ENCODE assay signal across 8 cellular contexts in genomic region chr6:33247977-33248642, GRCh38. TPM values are rescaled to one million over a fixed set of nuclear protein-coding genes. Genes with fewer than 3 reads are reported as not detected.
A peak's percentile ranks its signal among the peaks of the same experiment; 100 is the strongest.
DNase-seq lines count a peak whose midpoint lies in the region; ATAC-seq, FAIRE-seq and TF ChIP-seq lines count a peak whose summit lies in the region.

No MANE protein-coding gene starts in this region.

- peak; percentile 69 for FAIRE-seq in keratinocyte (lab: Jason Lieb, UNC)

- no peaks in the 10 kb centered on the region for H4K20me1 ChIP-seq in keratinocyte (ENCODE audit: control insufficient read depth, extremely low read depth, insufficient read depth, low read length)

- peak overlapping the region; percentile 27 to 84 (median 75) for H3K4me3 ChIP-seq in keratinocyte (ENCODE audit: control insufficient read depth in 2 of 3, extremely low read depth in 1 of 3, insufficient read depth in 2 of 3, low read depth in 1 of 3, low read length in 3 of 3)

- peaks cover 0 to 10% of the 10 kb centered on the region in 2 experiments for H3K36me3 ChIP-seq in keratinocyte (ENCODE audit: control insufficient read depth in 2 of 2, extremely low read depth in 1 of 2, insufficient read depth in 2 of 2, low read length in 2 of 2)

- dilution Hi-C loops in keratinocyte (cut with MboI; ENCODE audit: extremely low pct_ligation_motif_present, low sequenced_read_pairs) = no loop called here

- peak; percentile 47 for ATAC-seq in HG03378 (IDR thresholded peaks at IDR 0.05; ENCODE audit: unreplicated experiment)
- ATAC-seq in HG02840 (IDR thresholded peaks at IDR 0.05; ENCODE audit: low FRiP score, unreplicated experiment) = no peak

- TF ChIP-seq CTCF in GM12873 (IDR thresholded peaks at IDR 0.05; ENCODE audit: insufficient read depth, low read depth, low read length, missing control alignments) (peak; percentile 97), keratinocyte (optimal IDR thresholded peaks at IDR 0.05 in 1 of 3, IDR thresholded peaks at IDR 0.05 in 1 of 3, conservative IDR thresholded peaks at IDR 0.05 in 1 of 3; ENCODE audit: extremely low read depth in 1 of 3, insufficient read depth in 2 of 3, low read length in 3 of 3) (peak; percentile 87 to 100 (median 97))

- no peaks in the 10 kb centered on the region for H3K9me1 ChIP-seq in keratinocyte (ENCODE audit: control insufficient read depth, extremely low read depth, insufficient read depth, low read length)

- peak overlapping the region; percentile 93 for H3K27ac ChIP-seq in keratinocyte (ENCODE audit: control insufficient read depth, insufficient read depth, low read length)

- peak overlapping the region; percentile 83 for H3K9ac ChIP-seq in keratinocyte (ENCODE audit: control insufficient read depth, extremely low read depth, insufficient read depth, low read length)

- H2AFZ ChIP-seq in keratinocyte (ENCODE audit: control insufficient read depth, low read length) = peak overlapping the region; percentile 90

- peak; percentile 77 for DNase-seq in NCI-H510A (lab: John Stamatoyannopoulos, UW)
- DNase-seq in activated CD4-positive, alpha-beta T cell treated with anti-CD3 and anti-CD28 coated beads for 1 hour = peak; percentile 85
- DNase-seq in cerebellar cortex (ENCODE audit: low spot score) = peak; percentile 92
- DNase-seq in keratinocyte (ENCODE audit: low read depth, low spot score) = no peak
- peak; percentile 91 for DNase-seq in stimulated activated CD4-positive, alpha-beta T cell treated with anti-CD3 and anti-CD28 coated beads, Interleukin-12 subunit alpha, Interleukin-12 subunit beta, amount 100 ng/mL, for 4 hours

- H3K9me3 ChIP-seq in keratinocyte (ENCODE audit: control insufficient read depth, low read depth, low read length) = no peaks in the 10 kb centered on the region

- H3K4me1 ChIP-seq in keratinocyte (ENCODE audit: control insufficient read depth, extremely low read depth, insufficient read depth, low read length) = peaks cover 26% of the 10 kb centered on the region

- H3K4me2 ChIP-seq in keratinocyte (ENCODE audit: control insufficient read depth, extremely low read depth, insufficient read depth, low read depth, low read length) = peak overlapping the region; percentile 100

- H3K79me2 ChIP-seq in keratinocyte (ENCODE audit: control insufficient read depth, insufficient read depth, low read length) = no peaks in the 10 kb centered on the region

- H3K27me3 ChIP-seq in keratinocyte (ENCODE audit: control insufficient read depth, extremely low read depth, insufficient read depth, low read length) = no peaks in the 10 kb centered on the region

RNA-seq across cellular contexts. Expression of gene VPS52, which starts 23.6 kb away (rescaled TPM):
- polyA plus RNA-seq in keratinocyte = 36.2 to 48.7 TPM (median 40.6 TPM) in 3 replicates
- 29.3 TPM for polyA plus RNA-seq in keratinocyte (2011; ENCODE audit: low read depth)
- 21.9 and 23.3 TPM in 2 replicates for polyA plus RNA-seq in keratinocyte (2011; cell fraction: cytosol; rRNA removed)
- 113 and 123 TPM in 2 replicates for polyA plus RNA-seq in keratinocyte (2011; cell fraction: nucleus; rRNA removed)
- 22.7 and 25.3 TPM in 2 replicates for polyA plus RNA-seq in keratinocyte (2012; ENCODE audit: low replicate concordance)
- 52.6 to 68.9 TPM (median 66.8 TPM) in 3 replicates for polyA minus RNA-seq in keratinocyte
- polyA minus RNA-seq in keratinocyte (2011; cell fraction: cytosol; rRNA and poly(A)+ RNA removed) = 35.1 TPM
- polyA minus RNA-seq in keratinocyte (2011; cell fraction: nucleus; rRNA and poly(A)+ RNA removed) = 42.5 and 53.4 TPM in 2 replicates

RNA-seq across cellular contexts. Expression of gene RPS18, which starts 23.8 kb away (rescaled TPM):
- 5,669 to 7,560 TPM (median 6,374 TPM) in 3 replicates for polyA plus RNA-seq in keratinocyte
- polyA plus RNA-seq in keratinocyte (2011; ENCODE audit: low read depth) = 5,131 TPM
- polyA plus RNA-seq in keratinocyte (2011; cell fraction: cytosol; rRNA removed) = 8,032 and 8,200 TPM in 2 replicates
- polyA plus RNA-seq in keratinocyte (2011; cell fraction: nucleus; rRNA removed) = 2,373 and 2,480 TPM in 2 replicates
- polyA plus RNA-seq in keratinocyte (2012; ENCODE audit: low replicate concordance) = 5,588 and 7,887 TPM in 2 replicates
- 1,658 to 4,031 TPM (median 3,145 TPM) in 3 replicates for polyA minus RNA-seq in keratinocyte
- 1,661 TPM for polyA minus RNA-seq in keratinocyte (2011; cell fraction: cytosol; rRNA and poly(A)+ RNA removed)
- 306 and 457 TPM in 2 replicates for polyA minus RNA-seq in keratinocyte (2011; cell fraction: nucleus; rRNA and poly(A)+ RNA removed)

RNA-seq across cellular contexts. Expression of gene B3GALT4, which starts 28.8 kb away (rescaled TPM):
- polyA plus RNA-seq in keratinocyte = 0.31 to 0.61 TPM (median 0.49 TPM) in 3 replicates
- 1.6 TPM for polyA plus RNA-seq in keratinocyte (2011; ENCODE audit: low read depth)
- 0.18 and 0.52 TPM in 2 replicates for polyA plus RNA-seq in keratinocyte (2011; cell fraction: cytosol; rRNA removed)
- 0.23 and 0.42 TPM in 2 replicates for polyA plus RNA-seq in keratinocyte (2011; cell fraction: nucleus; rRNA removed)
- polyA plus RNA-seq in keratinocyte (2012; ENCODE audit: low replicate concordance) = 0.73 and 3.6 TPM in 2 replicates
- polyA minus RNA-seq in keratinocyte = 0.19 to 0.82 TPM (median 0.66 TPM) in 3 replicates
- not detected for polyA minus RNA-seq in keratinocyte (2011; cell fraction: cytosol; rRNA and poly(A)+ RNA removed)
- 0.78 and 0.95 TPM in 2 replicates for polyA minus RNA-seq in keratinocyte (2011; cell fraction: nucleus; rRNA and poly(A)+ RNA removed)

RNA-seq across cellular contexts. Expression of gene RING1, which starts 39.8 kb away (rescaled TPM):
- 20.3 to 28.3 TPM (median 23.0 TPM) in 3 replicates for polyA plus RNA-seq in keratinocyte
- polyA plus RNA-seq in keratinocyte (2011; ENCODE audit: low read depth) = 5.3 TPM
- 15.0 and 20.2 TPM in 2 replicates for polyA plus RNA-seq in keratinocyte (2011; cell fraction: cytosol; rRNA removed)
- 34.1 and 40.8 TPM in 2 replicates for polyA plus RNA-seq in keratinocyte (2011; cell fraction: nucleus; rRNA removed)
- 22.6 and 32.8 TPM in 2 replicates for polyA plus RNA-seq in keratinocyte (2012; ENCODE audit: low replicate concordance)
- 12.8 to 30.2 TPM (median 20.1 TPM) in 3 replicates for polyA minus RNA-seq in keratinocyte
- 16.5 TPM for polyA minus RNA-seq in keratinocyte (2011; cell fraction: cytosol; rRNA and poly(A)+ RNA removed)
- polyA minus RNA-seq in keratinocyte (2011; cell fraction: nucleus; rRNA and poly(A)+ RNA removed) = 5.1 and 5.7 TPM in 2 replicates

RNA-seq across cellular contexts. Expression of gene WDR46, which starts 40.9 kb away (rescaled TPM):
- polyA plus RNA-seq in keratinocyte = 43.0 to 49.3 TPM (median 45.0 TPM) in 3 replicates
- 55.5 TPM for polyA plus RNA-seq in keratinocyte (2011; ENCODE audit: low read depth)
- polyA plus RNA-seq in keratinocyte (2011; cell fraction: cytosol; rRNA removed) = 23.2 and 40.6 TPM in 2 replicates
- 59.1 and 59.7 TPM in 2 replicates for polyA plus RNA-seq in keratinocyte (2011; cell fraction: nucleus; rRNA removed)
- polyA plus RNA-seq in keratinocyte (2012; ENCODE audit: low replicate concordance) = 43.3 and 58.7 TPM in 2 replicates
- polyA minus RNA-seq in keratinocyte = 52.5 to 66.9 TPM (median 62.3 TPM) in 3 replicates
- 66.4 TPM for polyA minus RNA-seq in keratinocyte (2011; cell fraction: cytosol; rRNA and poly(A)+ RNA removed)
- 28.2 and 33.5 TPM in 2 replicates for polyA minus RNA-seq in keratinocyte (2011; cell fraction: nucleus; rRNA and poly(A)+ RNA removed)
